Comparison of ENCODE assay signal across 1 cellular context in genomic region chr17:45425125-45425983, GRCh38.
TF ChIP-seq lines count a peak whose summit lies in the region.

No MANE protein-coding gene starts in this region.

TF ChIP-seq in K562, 482 proteins besides CTCF, POLR2A, EP300 and RAD21 (continued from another document and continues in another):
- no peak for TF ChIP-seq ARID4B (CRISPR knock-in tag; IDR thresholded peaks at IDR 0.05)
- no peak for TF ChIP-seq POU5F1 (IDR thresholded peaks at IDR 0.05; ENCODE audit: borderline replicate concordance, low read depth, low read length, partially characterized antibody)
- TF ChIP-seq RB1 (IDR thresholded peaks at IDR 0.05; ENCODE audit: low read depth), result 0 out of 2 replicates have a peak, but pooled peaks have one; percentile 21
- no peak for TF ChIP-seq PHF21A (IDR thresholded peaks at IDR 0.05; ENCODE audit: borderline replicate concordance, low read depth)
- no peak for TF ChIP-seq KDM4B (IDR thresholded peaks at IDR 0.05; ENCODE audit: borderline replicate concordance in 2 of 2, low read depth in 1 of 2)
- no peak for TF ChIP-seq E4F1 (CRISPR knock-in tag; IDR thresholded peaks at IDR 0.05; ENCODE audit: borderline replicate concordance)
- TF ChIP-seq, protein P1, sequence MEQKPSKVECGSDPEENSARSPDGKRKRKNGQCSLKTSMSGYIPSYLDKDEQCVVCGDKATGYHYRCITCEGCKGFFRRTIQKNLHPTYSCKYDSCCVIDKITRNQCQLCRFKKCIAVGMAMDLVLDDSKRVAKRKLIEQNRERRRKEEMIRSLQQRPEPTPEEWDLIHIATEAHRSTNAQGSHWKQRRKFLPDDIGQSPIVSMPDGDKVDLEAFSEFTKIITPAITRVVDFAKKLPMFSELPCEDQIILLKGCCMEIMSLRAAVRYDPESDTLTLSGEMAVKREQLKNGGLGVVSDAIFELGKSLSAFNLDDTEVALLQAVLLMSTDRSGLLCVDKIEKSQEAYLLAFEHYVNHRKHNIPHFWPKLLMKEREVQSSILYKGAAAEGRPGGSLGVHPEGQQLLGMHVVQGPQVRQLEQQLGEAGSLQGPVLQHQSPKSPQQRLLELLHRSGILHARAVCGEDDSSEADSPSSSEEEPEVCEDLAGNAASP (IDR thresholded peaks at IDR 0.05), result no peak
- TF ChIP-seq SUPT5H (IDR thresholded peaks at IDR 0.05), result no peak
- no peak for TF ChIP-seq ESRRB (CRISPR knock-in tag; IDR thresholded peaks at IDR 0.05; ENCODE audit: borderline replicate concordance)
- TF ChIP-seq THRAP3 (IDR thresholded peaks at IDR 0.05; ENCODE audit: borderline replicate concordance), result no peak
- TF ChIP-seq CHD4 (IDR thresholded peaks at IDR 0.05; ENCODE audit: insufficient read depth, insufficient replicate concordance, low read depth, low read length, poor library complexity, severe bottlenecking), result no peak
- TF ChIP-seq RBM17 (IDR thresholded peaks at IDR 0.05; ENCODE audit: borderline replicate concordance, low read depth, low read length), result no peak
- no peak for TF ChIP-seq MYC (IDR thresholded peaks at IDR 0.05; ENCODE audit: low read depth, low read length)
- TF ChIP-seq MYC (CRISPR knock-in tag; IDR thresholded peaks at IDR 0.05; ENCODE audit: borderline replicate concordance, low read depth), result no peak
- TF ChIP-seq PHB (CRISPR knock-in tag; IDR thresholded peaks at IDR 0.05), result no peak
- peak; percentile 57 for TF ChIP-seq KDM5B (IDR thresholded peaks at IDR 0.05; ENCODE audit: insufficient replicate concordance, low read depth, low read length)
- TF ChIP-seq NRF1 (conservative IDR thresholded peaks at IDR 0.05 in 1 of 2, IDR thresholded peaks at IDR 0.05 in 1 of 2), result peak; percentile 69 to 73
- no peak for TF ChIP-seq CBX2 (IDR thresholded peaks at IDR 0.05; ENCODE audit: insufficient read depth, low read length, poor library complexity, severe bottlenecking)
- TF ChIP-seq PRDM10 (IDR thresholded peaks at IDR 0.05; ENCODE audit: partially characterized antibody), result peak; percentile 55
- TF ChIP-seq ZC3H11A (IDR thresholded peaks at IDR 0.05; ENCODE audit: low read depth, low read length), result no peak
- TF ChIP-seq RCOR1 (IDR thresholded peaks at IDR 0.05; ENCODE audit: borderline replicate concordance in 1 of 2, low read depth in 2 of 2, low read length in 2 of 2), result peak in 1 of 2 experiments; percentile 56; a peak in 1 of 4 replicates
- no peak for TF ChIP-seq AFF1 (IDR thresholded peaks at IDR 0.05; ENCODE audit: low read depth in 1 of 2, partially characterized antibody in 2 of 2)
- TF ChIP-seq FOXA1 (IDR thresholded peaks at IDR 0.05; ENCODE audit: borderline replicate concordance), result no peak
- TF ChIP-seq, protein P2, sequence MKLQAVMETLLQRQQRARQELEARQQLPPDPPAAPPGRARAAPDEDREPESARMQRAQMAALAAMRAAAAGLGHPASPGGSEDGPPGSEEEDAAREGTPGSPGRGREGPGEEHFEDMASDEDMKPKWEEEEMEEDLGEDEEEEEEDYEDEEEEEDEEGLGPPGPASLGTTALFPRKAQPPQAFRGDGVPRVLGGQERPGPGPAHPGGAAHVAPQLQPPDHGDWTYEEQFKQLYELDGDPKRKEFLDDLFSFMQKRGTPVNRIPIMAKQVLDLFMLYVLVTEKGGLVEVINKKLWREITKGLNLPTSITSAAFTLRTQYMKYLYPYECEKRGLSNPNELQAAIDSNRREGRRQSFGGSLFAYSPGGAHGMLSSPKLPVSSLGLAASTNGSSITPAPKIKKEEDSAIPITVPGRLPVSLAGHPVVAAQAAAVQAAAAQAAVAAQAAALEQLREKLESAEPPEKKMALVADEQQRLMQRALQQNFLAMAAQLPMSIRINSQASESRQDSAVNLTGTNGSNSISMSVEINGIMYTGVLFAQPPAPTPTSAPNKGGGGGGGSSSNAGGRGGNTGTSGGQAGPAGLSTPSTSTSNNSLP (IDR thresholded peaks at IDR 0.05; ENCODE audit: borderline replicate concordance, low read depth, low read length), result no peak
- TF ChIP-seq ZNF589 (CRISPR knock-in tag; IDR thresholded peaks at IDR 0.05; ENCODE audit: low read depth), result no peak
- TF ChIP-seq TFAP4 (CRISPR knock-in tag; IDR thresholded peaks at IDR 0.05; ENCODE audit: borderline replicate concordance), result peak; percentile 15; the same call in 1 of the 2 replicates
- TF ChIP-seq RBM14 (IDR thresholded peaks at IDR 0.05; ENCODE audit: borderline replicate concordance, insufficient read depth, low read depth, low read length), result no peak
- peak; percentile 67 for TF ChIP-seq POLR2G (IDR thresholded peaks at IDR 0.05; ENCODE audit: low read depth, low read length)
- no peak for TF ChIP-seq ZNF780A (CRISPR knock-in tag; IDR thresholded peaks at IDR 0.05)
- TF ChIP-seq CTBP1 (IDR thresholded peaks at IDR 0.05; ENCODE audit: borderline replicate concordance), result peak; percentile 60; the same call in 1 of the 2 replicates
- no peak for TF ChIP-seq POLR3A (IDR thresholded peaks at IDR 0.05; ENCODE audit: borderline replicate concordance, extremely low read depth, insufficient read depth, insufficient read length)
- TF ChIP-seq MAZ (CRISPR knock-in tag; conservative IDR thresholded peaks at IDR 0.05 in 1 of 2, IDR thresholded peaks at IDR 0.05 in 1 of 2), result peak in 1 of 2 experiments; percentile 23; a peak in 1 of 4 replicates
- TF ChIP-seq ZNF280B (CRISPR knock-in tag; IDR thresholded peaks at IDR 0.05), result no peak
- no peak for TF ChIP-seq ZKSCAN8 (CRISPR knock-in tag; IDR thresholded peaks at IDR 0.05)
- TF ChIP-seq, protein P3, sequence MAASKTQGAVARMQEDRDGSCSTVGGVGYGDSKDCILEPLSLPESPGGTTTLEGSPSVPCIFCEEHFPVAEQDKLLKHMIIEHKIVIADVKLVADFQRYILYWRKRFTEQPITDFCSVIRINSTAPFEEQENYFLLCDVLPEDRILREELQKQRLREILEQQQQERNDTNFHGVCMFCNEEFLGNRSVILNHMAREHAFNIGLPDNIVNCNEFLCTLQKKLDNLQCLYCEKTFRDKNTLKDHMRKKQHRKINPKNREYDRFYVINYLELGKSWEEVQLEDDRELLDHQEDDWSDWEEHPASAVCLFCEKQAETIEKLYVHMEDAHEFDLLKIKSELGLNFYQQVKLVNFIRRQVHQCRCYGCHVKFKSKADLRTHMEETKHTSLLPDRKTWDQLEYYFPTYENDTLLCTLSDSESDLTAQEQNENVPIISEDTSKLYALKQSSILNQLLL (CRISPR knock-in tag; IDR thresholded peaks at IDR 0.05; ENCODE audit: borderline replicate concordance), result no peak
